Comparison of ENCODE assay signal across 18 cellular contexts in the genomic region with DNA sequence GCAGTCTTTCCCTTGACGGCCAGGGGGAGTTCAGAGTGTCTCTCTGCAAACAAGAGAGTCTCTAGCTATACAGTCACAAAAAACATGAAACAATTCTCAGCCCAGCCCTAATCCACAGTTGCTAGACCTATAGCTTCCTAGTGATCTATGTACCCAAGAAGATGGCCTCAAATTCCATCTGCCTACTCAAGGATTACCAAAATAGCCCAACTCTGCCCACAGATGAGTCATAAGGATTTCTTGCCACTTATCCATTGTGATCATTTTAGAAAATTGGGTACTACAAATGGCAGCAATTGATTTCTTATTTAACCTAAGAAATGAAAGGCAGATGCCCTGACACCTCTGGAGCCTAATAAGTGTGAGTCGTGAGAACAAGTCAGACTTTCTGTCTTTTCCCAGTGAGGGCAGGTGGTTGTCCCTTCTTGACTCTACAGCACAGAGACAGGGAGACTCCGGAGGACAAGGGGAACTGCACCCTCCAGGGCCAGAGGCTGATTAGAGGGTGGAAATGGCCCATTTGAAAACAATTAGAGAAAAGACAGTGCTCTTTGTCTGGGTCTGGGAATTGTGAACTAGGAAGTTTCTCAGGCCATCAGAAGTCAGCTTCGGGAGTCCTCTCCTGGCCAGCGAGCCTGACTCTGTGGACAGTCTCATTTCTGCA.
DNase-seq lines count a peak whose midpoint lies in the region; ATAC-seq and TF ChIP-seq lines count a peak whose summit lies in the region.
"Had no signal": no experiment of that assay in that cellular context is flagged by ENCODE, and none has a peak within 500 bp of the region (broad histone marks: within the 10 kb centered on the region; RNA-seq: fewer than 3 reads in every experiment).

No MANE protein-coding gene starts in this region.

- H3K36me3 ChIP-seq in adipocyte (ENCODE audit: control insufficient read depth, insufficient read depth, low read length, severe bottlenecking) (no peaks in the 10 kb centered on the region), lower lobe of right lung (no peaks in the 10 kb centered on the region), left lung (no peaks in the 10 kb centered on the region)
- H3K36me3 ChIP-seq in CD8-positive, alpha-beta T cell (ENCODE audit: insufficient read depth, low read length) = no peaks in the 10 kb centered on the region

- H3K4me1 Mint-ChIP-seq in CD8-positive, alpha-beta T cell (ENCODE audit: low read depth) = no peaks in the 10 kb centered on the region
- H3K4me1 Mint-ChIP-seq: activated CD8-positive, alpha-beta memory T cell treated with anti-CD3 and anti-CD28 coated beads, Interleukin-2, amount 10 ng/mL, durations not matched to agents 7 days and 5 days; immature natural killer cell had no signal

- no peaks in the 10 kb centered on the region for H3K9me3 ChIP-seq in adipocyte (ENCODE audit: control insufficient read depth, low read length)
- H3K9me3 ChIP-seq in lower lobe of right lung = no peaks in the 10 kb centered on the region
- H3K9me3 ChIP-seq in left lung = no peaks in the 10 kb centered on the region
- H3K9me3 ChIP-seq in CD8-positive, alpha-beta T cell (ENCODE audit: low read length) = no peaks in the 10 kb centered on the region

- TF ChIP-seq CTCF in lower lobe of right lung (IDR thresholded peaks at IDR 0.05) (no peak), left lung (IDR thresholded peaks at IDR 0.05) (no peak)
- no peak for TF ChIP-seq CTCF in CD8-positive, alpha-beta T cell (IDR thresholded peaks at IDR 0.05)

- DNase-seq in AG08395 (ENCODE audit: low spot score) (peak; percentile 34), HS-27A (ENCODE audit: low read depth) (peak; percentile 55), adipocyte (ENCODE audit: low read depth) (peak; percentile 57), lower lobe of right lung (no peak), left lung (no peak), cardiac septum (ENCODE audit: low spot score) (no peak)
- no peak for DNase-seq in CD8-positive, alpha-beta T cell
- DNase-seq: activated CD4-positive, alpha-beta T cell treated with anti-CD3 and anti-CD28 coated beads for 1 hour; activated CD8-positive, alpha-beta memory T cell treated with anti-CD3 and anti-CD28 coated beads, Interleukin-2, amount 10 ng/mL, durations not matched to agents 7 days and 5 days; activated gamma-delta T cell; GDM1; glutamatergic neuron; immature natural killer cell; KBM-7; NCI-H1436; NCI-H510A; SIG-M5 had no signal

- no peak overlapping the region for H3K4me3 Mint-ChIP-seq in CD8-positive, alpha-beta T cell
- H3K4me3 Mint-ChIP-seq: activated CD8-positive, alpha-beta memory T cell treated with anti-CD3 and anti-CD28 coated beads, Interleukin-2, amount 10 ng/mL, durations not matched to agents 7 days and 5 days; immature natural killer cell had no signal

- H3K27ac ChIP-seq in lower lobe of right lung (peak overlapping the region; percentile 16), left lung (no peak overlapping the region)
- no peak overlapping the region for H3K27ac ChIP-seq in CD8-positive, alpha-beta T cell (ENCODE audit: low read depth, low read length)

- H3K27me3 ChIP-seq in adipocyte (replicated peaks; ENCODE audit: control insufficient read depth, insufficient read depth, low read length) (no peaks in the 10 kb centered on the region), lower lobe of right lung (ENCODE audit: low read depth) (no peaks in the 10 kb centered on the region), left lung (no peaks in the 10 kb centered on the region)
- no peaks in the 10 kb centered on the region for H3K27me3 ChIP-seq in CD8-positive, alpha-beta T cell (ENCODE audit: insufficient read depth, low read length)

- CTCF ChIA-PET in CD8-positive, alpha-beta T cell (lab: Charles Lee) = interaction anchor here (1.2 to 1.3 kb wide), 2 partner anchors 11 to 16 kb away, joined by 3 to 5 read pairs; no protein-coding TSS in a partner anchor

- intact Hi-C loops in lower lobe of right lung (cut with DNase I) = no loop called here
- intact Hi-C loops in left lung (cut with DNase I) = no loop called here
- intact Hi-C loops in CD8-positive, alpha-beta T cell (cut with DNase I, micrococcal nuclease) = no loop called here
- intact Hi-C loops in cardiac septum (cut with DNase I) = no loop called here

- H3K27ac Mint-ChIP-seq in CD8-positive, alpha-beta T cell = no peak overlapping the region
- H3K27ac Mint-ChIP-seq: activated CD8-positive, alpha-beta memory T cell treated with anti-CD3 and anti-CD28 coated beads, Interleukin-2, amount 10 ng/mL, durations not matched to agents 7 days and 5 days; immature natural killer cell had no signal

- H3K36me3 Mint-ChIP-seq in CD8-positive, alpha-beta T cell = no peaks in the 10 kb centered on the region
- H3K36me3 Mint-ChIP-seq: activated CD8-positive, alpha-beta memory T cell treated with anti-CD3 and anti-CD28 coated beads, Interleukin-2, amount 10 ng/mL, durations not matched to agents 7 days and 5 days; immature natural killer cell had no signal

- ATAC-seq in lower lobe of right lung (no peak), esophagus mucosa (no peak), left lung (no peak)
- no peak for ATAC-seq in CD8-positive, alpha-beta T cell
- ATAC-seq: activated CD8-positive, alpha-beta memory T cell treated with anti-CD3 and anti-CD28 coated beads, Interleukin-2, amount 10 ng/mL, durations not matched to agents 7 days and 5 days had no signal

- H3K9ac ChIP-seq in adipocyte (ENCODE audit: low read length) = no peak overlapping the region

- H3K4me3 ChIP-seq in adipocyte (ENCODE audit: low read length) = no peak overlapping the region
- no peak overlapping the region for H3K4me3 ChIP-seq in lower lobe of right lung
- H3K4me3 ChIP-seq in left lung = no peak overlapping the region
- no peak overlapping the region for H3K4me3 ChIP-seq in CD8-positive, alpha-beta T cell (ENCODE audit: low read depth, low read length)

- H3K9me3 Mint-ChIP-seq in CD8-positive, alpha-beta T cell = no peaks in the 10 kb centered on the region
- H3K9me3 Mint-ChIP-seq: immature natural killer cell had no signal

- POLR2A ChIA-PET in CD8-positive, alpha-beta T cell (lab: Charles Lee) = no interaction called here

- H3K27me3 Mint-ChIP-seq in CD8-positive, alpha-beta T cell (ENCODE audit: low read depth) = peaks cover 8% of the 10 kb centered on the region

- peaks cover 25% of the 10 kb centered on the region for H3K4me1 ChIP-seq in adipocyte (ENCODE audit: control insufficient read depth, insufficient read depth, low read length)
- H3K4me1 ChIP-seq in lower lobe of right lung = peaks cover 4% of the 10 kb centered on the region
- peaks cover 4 to 14% of the 10 kb centered on the region in 2 donors for H3K4me1 ChIP-seq in left lung
- H3K4me1 ChIP-seq in CD8-positive, alpha-beta T cell (ENCODE audit: insufficient read depth, low read length) = no peaks in the 10 kb centered on the region

Comparison
In these comparisons a context has a peak if more than half of its experiments do, and no peak if none do; other contexts are left out.
1. DNase-seq: peak in AG08395 (single experiment), HS-27A (single experiment) and adipocyte (single experiment); none in lower lobe of right lung (single experiment), left lung (0 of 2), CD8-positive, alpha-beta T cell (0 of 7) and cardiac septum (single experiment).